22 cellular contexts compared by ENCODE assay signal in the genomic region with DNA sequence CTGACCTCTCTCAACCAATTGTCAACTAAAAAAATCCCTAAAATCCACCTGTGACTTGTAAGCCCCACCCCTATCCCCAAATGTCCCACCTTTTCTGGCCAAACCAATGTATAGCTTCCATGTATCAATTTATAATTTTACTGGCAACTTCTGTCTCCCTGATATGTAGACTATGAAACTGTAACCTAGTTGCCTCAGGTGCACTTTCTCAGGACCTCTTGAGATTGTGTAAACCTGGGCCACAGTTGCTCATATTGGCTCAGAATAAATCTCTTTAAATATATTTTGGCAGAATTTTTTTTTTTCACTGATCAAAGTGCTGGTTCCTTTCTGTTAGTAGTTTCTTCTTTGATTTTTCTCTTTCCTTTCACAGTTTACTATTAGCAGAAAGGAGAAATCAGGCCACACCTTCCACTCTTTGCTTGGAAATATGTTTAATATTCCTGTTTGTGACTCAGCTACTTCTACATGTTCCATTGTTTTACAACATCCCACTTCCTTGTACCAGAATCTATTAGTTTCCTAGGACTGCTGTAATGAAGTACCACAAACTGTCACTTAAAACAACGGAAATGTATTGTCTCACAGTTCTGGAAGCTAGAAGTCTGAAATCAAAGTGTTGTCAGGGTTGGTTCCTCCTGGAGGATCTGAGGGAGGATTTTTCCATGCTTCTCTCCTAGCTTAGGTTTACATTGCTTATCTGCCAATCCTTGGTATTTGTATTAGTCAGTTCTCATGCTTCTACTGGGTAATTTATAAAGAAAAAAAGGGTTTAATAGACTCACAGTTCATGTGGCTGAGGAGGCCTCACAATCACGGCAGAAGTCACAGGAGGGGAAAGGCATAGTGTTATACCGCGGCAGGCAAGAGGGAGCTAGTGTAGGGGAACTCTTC.
DNase-seq lines count a peak whose midpoint lies in the region; ATAC-seq, FAIRE-seq and TF ChIP-seq lines count a peak whose summit lies in the region.
"Had no signal": no experiment of that assay in that cellular context is flagged by ENCODE, and none has a peak within 500 bp of the region (broad histone marks: within the 10 kb centered on the region; RNA-seq: fewer than 3 reads in every experiment).

No MANE protein-coding gene starts in this region.

- ATAC-seq in right cardiac atrium: no peak
- ATAC-seq: A549 had no signal

- H3K79me2 ChIP-seq in astrocyte (ENCODE audit: insufficient read depth, low read length) (no peaks in the 10 kb centered on the region), hepatocyte (no peaks in the 10 kb centered on the region)

- no peak overlapping the region for H3K9ac ChIP-seq in astrocyte (ENCODE audit: low read length)
- H3K9ac ChIP-seq: BLaER1, SK-N-SH had no signal

- H3K27me3 ChIP-seq in astrocyte (ENCODE audit: insufficient read depth, low read length): no peaks in the 10 kb centered on the region
- no peaks in the 10 kb centered on the region for H3K27me3 ChIP-seq in hepatocyte
- no peaks in the 10 kb centered on the region for H3K27me3 ChIP-seq in right cardiac atrium (ENCODE audit: control insufficient read depth, insufficient read depth)
- H3K27me3 ChIP-seq: BLaER1 had no signal

- H3K36me3 ChIP-seq in astrocyte (ENCODE audit: insufficient read depth, low read length) (no peaks in the 10 kb centered on the region), hepatocyte (replicated peaks; ENCODE audit: insufficient read depth, low read depth) (no peaks in the 10 kb centered on the region)
- H3K36me3 ChIP-seq: BLaER1 had no signal

- in situ Hi-C loops in Caki2 (cut with HindIII; ENCODE audit: low pct_unique_long_range_greater_than_20kb, low sequenced_read_pairs): no loop called here

- H3K4me1 ChIP-seq in astrocyte (ENCODE audit: insufficient read depth, low read length) (peaks cover 5% of the 10 kb centered on the region), hepatocyte (ENCODE audit: insufficient read depth) (peaks cover 7% of the 10 kb centered on the region), right cardiac atrium (ENCODE audit: control insufficient read depth, insufficient read depth, low read length) (no peaks in the 10 kb centered on the region)
- H3K4me1 ChIP-seq: A549, BLaER1 had no signal

- FAIRE-seq in astrocyte (lab: Jason Lieb, UNC): no peak
- FAIRE-seq: A549, D721Med, G401.6, H1 had no signal

- H3K4me2 ChIP-seq in astrocyte (ENCODE audit: low read length) (no peak overlapping the region), hepatocyte (no peak overlapping the region)
- H3K4me2 ChIP-seq: A549, BLaER1, SK-N-SH had no signal

- no peaks in the 10 kb centered on the region for H3K9me3 Mint-ChIP-seq in astrocyte (ENCODE audit: unreplicated experiment)

- WGBS in hepatocyte (ENCODE audit: low lambda C conversion rate, missing lambda C conversion rate): 82% methylated on average over 4 of the region's 4 CpGs
- WGBS in right cardiac atrium: 75% methylated on average over 4 of the region's 4 CpGs

- no peak overlapping the region for H3K4me3 Mint-ChIP-seq in astrocyte (ENCODE audit: unreplicated experiment)
- H3K4me3 Mint-ChIP-seq: CD4-positive, alpha-beta memory T cell had no signal

- intact Hi-C loops in right cardiac atrium (cut with DNase I): no loop called here

- H3K27ac ChIP-seq in astrocyte (ENCODE audit: low read depth, low read length) (peak overlapping the region; percentile 4), hepatocyte (peak overlapping the region; percentile 34), right cardiac atrium (ENCODE audit: low read length) (no peak overlapping the region)
- H3K27ac ChIP-seq: A549, BLaER1 had no signal

- H3K9me3 ChIP-seq in astrocyte (ENCODE audit: insufficient read depth, low read depth, low read length) (no peaks in the 10 kb centered on the region), hepatocyte (ENCODE audit: low read depth) (no peaks in the 10 kb centered on the region), right cardiac atrium (ENCODE audit: control insufficient read depth, low read length) (no peaks in the 10 kb centered on the region)
- H3K9me3 ChIP-seq: A549, BLaER1, SK-N-SH had no signal

- H3K4me3 ChIP-seq in astrocyte (ENCODE audit: insufficient read depth, low read depth, low read length) (no peak overlapping the region), hepatocyte (no peak overlapping the region), right cardiac atrium (ENCODE audit: low read length) (no peak overlapping the region)
- H3K4me3 ChIP-seq: A549, BLaER1 had no signal

- H3K36me3 Mint-ChIP-seq in astrocyte (ENCODE audit: low read depth, unreplicated experiment): no peaks in the 10 kb centered on the region
- H3K36me3 Mint-ChIP-seq: CD4-positive, alpha-beta memory T cell had no signal

- H3K4me1 Mint-ChIP-seq in astrocyte (ENCODE audit: low read depth, unreplicated experiment): peaks cover 18% of the 10 kb centered on the region
- H3K4me1 Mint-ChIP-seq: CD4-positive, alpha-beta memory T cell had no signal

- peak overlapping the region; percentile 67 for H3K27ac Mint-ChIP-seq in astrocyte (ENCODE audit: unreplicated experiment)
- H3K27ac Mint-ChIP-seq: CD4-positive, alpha-beta memory T cell had no signal

- H3K9me2 ChIP-seq in hepatocyte (replicated peaks; ENCODE audit: insufficient read depth): no peaks in the 10 kb centered on the region
- H3K9me2 ChIP-seq: SK-N-SH had no signal

- no peaks in the 10 kb centered on the region for H4K20me1 ChIP-seq in astrocyte (ENCODE audit: insufficient read depth, low read length)
- no peaks in the 10 kb centered on the region for H4K20me1 ChIP-seq in hepatocyte (ENCODE audit: insufficient read depth, poor library complexity, severe bottlenecking)
- H4K20me1 ChIP-seq: BLaER1 had no signal

- H2AFZ ChIP-seq in astrocyte (ENCODE audit: low read depth, low read length): no peak overlapping the region
- no peak overlapping the region for H2AFZ ChIP-seq in hepatocyte

- H3K27me3 Mint-ChIP-seq in astrocyte (ENCODE audit: low read depth, unreplicated experiment): no peaks in the 10 kb centered on the region
- H3K27me3 Mint-ChIP-seq: CD4-positive, alpha-beta memory T cell had no signal

- DNase-seq in Caki2 (ENCODE audit: low read depth): peak; percentile 2
- DNase-seq in astrocyte (ENCODE audit: low read depth): peak; percentile 6
- DNase-seq in hepatocyte (ENCODE audit: low spot score): peak; percentile 6
- peak; percentile 46 for DNase-seq in renal cortical epithelial cell (ENCODE audit: low read depth)
- no peak for DNase-seq in T-helper 1 cell
- no peak for DNase-seq in NCI-H774 (lab: John Stamatoyannopoulos, UW)
- no peak for DNase-seq in right cardiac atrium
- DNase-seq in NCI-H1092 treated with DMSO at 0.1 percent for 48 hours (lab: John Stamatoyannopoulos, UW): no peak
- DNase-seq: CD4-positive, alpha-beta memory T cell; DND-41; NCI-H1105 treated with DMSO at 0.1 percent for 48 hours; NCI-H1694; NCI-H510A; NCI-H748 treated with DMSO at 0.1 percent for 48 hours; OCI-M1; SHP77; SK-N-SH had no signal

- TF ChIP-seq CTCF in astrocyte (IDR thresholded peaks at IDR 0.05; ENCODE audit: insufficient read depth, low read depth, low read length): no peak
- no peak for TF ChIP-seq CTCF in hepatocyte (IDR thresholded peaks at IDR 0.05; ENCODE audit: poor library complexity)

Comparison
In these comparisons a context has a peak if more than half of its experiments do, and no peak if none do; other contexts are left out.
1. DNase-seq: peak in Caki2 (single experiment), astrocyte (single experiment), hepatocyte (single experiment) and renal cortical epithelial cell (single experiment); none in T-helper 1 cell (0 of 5), NCI-H774 (single experiment), right cardiac atrium (0 of 3) and NCI-H1092 treated with DMSO at 0.1 percent for 48 hours (single experiment).